Comparison of ENCODE assay signal across 18 cellular contexts in the genomic region with DNA sequence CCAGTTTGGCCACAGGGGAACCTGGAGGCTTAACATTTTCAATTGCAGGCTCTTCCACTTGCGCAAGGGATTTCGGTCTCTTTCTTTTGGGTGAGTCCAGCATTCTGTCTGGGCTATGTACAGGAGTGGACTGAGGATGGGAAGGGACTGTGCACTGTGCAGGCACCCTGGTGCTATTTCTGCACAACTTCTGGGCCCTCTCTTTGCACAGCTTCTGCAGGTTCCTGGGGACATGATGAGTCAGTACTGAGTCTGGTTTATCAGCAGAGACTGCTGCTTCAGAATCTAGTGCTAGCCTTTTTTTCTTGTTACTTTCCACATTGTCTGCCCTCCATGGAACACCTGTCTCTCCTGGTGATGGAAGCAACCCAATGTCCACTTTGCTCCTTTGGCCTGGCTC.
DNase-seq lines count a peak whose midpoint lies in the region; ATAC-seq and TF ChIP-seq lines count a peak whose summit lies in the region.
"Had no signal": no experiment of that assay in that cellular context is flagged by ENCODE, and none has a peak within 500 bp of the region (broad histone marks: within the 10 kb centered on the region; RNA-seq: fewer than 3 reads in every experiment).

No MANE protein-coding gene starts in this region.

- intact Hi-C loops in activated T-helper 1 cell treated with anti-CD3 and anti-CD28 coated beads, Interleukin-12 subunit alpha, Interleukin-12 subunit beta, Interleukin-2, Interleukin-4 antibody, amounts not matched to agents 30 ng/mL and 10 ng/mL and 1 ng/mL, durations not matched to agents 14 hours and 24 hours and 36 hours (cut with micrococcal nuclease): no loop called here
- intact Hi-C loops in natural killer cell (cut with micrococcal nuclease): loop anchor here (10.0 kb wide), 1 partner anchor 1201 kb away; no protein-coding TSS in a partner anchor

- peak overlapping the region; percentile 49 to 96 (median 73) for H3K27ac Mint-ChIP-seq in CD8-positive, alpha-beta memory T cell
- H3K27ac Mint-ChIP-seq in activated T-helper 1 cell treated with anti-CD3 and anti-CD28 coated beads, Interleukin-12 subunit alpha, Interleukin-12 subunit beta, Interleukin-2, Interleukin-4 antibody, amounts not matched to agents 30 ng/mL and 10 ng/mL and 1 ng/mL, durations not matched to agents 14 hours and 24 hours and 36 hours: peak overlapping the region; percentile 32
- H3K27ac Mint-ChIP-seq in natural killer cell: peak overlapping the region; percentile 80 to 83

- H3K36me3 ChIP-seq in CD8-positive, alpha-beta memory T cell (ENCODE audit: insufficient read depth, low read length): no peaks in the 10 kb centered on the region
- peaks cover 14% of the 10 kb centered on the region for H3K36me3 ChIP-seq in Karpas-422 (ENCODE audit: insufficient read depth, low read length)

- no peak overlapping the region for H3K27ac ChIP-seq in CD8-positive, alpha-beta memory T cell (ENCODE audit: low read depth, low read length)
- H3K27ac ChIP-seq in Karpas-422 (ENCODE audit: low read length): peak overlapping the region; percentile 26; the same call in 1 of the 2 replicates
- H3K27ac ChIP-seq: coronary artery, hepatocyte, lower lobe of right lung, right lobe of liver, tibial nerve had no signal

- H3K79me2 ChIP-seq in Karpas-422 (ENCODE audit: low read length): no peaks in the 10 kb centered on the region
- H3K79me2 ChIP-seq: hepatocyte had no signal

- POLR2A ChIA-PET in CD8-positive, alpha-beta memory T cell (lab: Charles Lee): no interaction called here

- H3K9me2 ChIP-seq in Karpas-422 (replicated peaks; ENCODE audit: insufficient read depth, low read length): no peaks in the 10 kb centered on the region

- no peak for DNase-seq in CD8-positive, alpha-beta memory T cell
- DNase-seq in Karpas-422 (no peak), natural killer cell (no peak), DMS 273 treated with DMSO at 0.1 percent for 48 hours (lab: John Stamatoyannopoulos, UW) (no peak)
- DNase-seq in activated T-helper 1 cell treated with anti-CD3 and anti-CD28 coated beads, Interleukin-12 subunit alpha, Interleukin-12 subunit beta, Interleukin-2, Interleukin-4 antibody, amounts not matched to agents 30 ng/mL and 10 ng/mL and 1 ng/mL, durations not matched to agents 14 hours and 24 hours and 36 hours (ENCODE audit: low spot score): no peak
- DNase-seq: activated CD4-positive, alpha-beta T cell treated with anti-CD3 and anti-CD28 coated beads for 48 hours; H7; islet precursor cell; lower lobe of right lung; MM.1S; NCI-H1930; right lobe of liver had no signal

- H3K36me3 Mint-ChIP-seq in CD8-positive, alpha-beta memory T cell: peaks cover 5 to 27% (median 25%) of the 10 kb centered on the region in 3 donors
- peaks cover 40% of the 10 kb centered on the region for H3K36me3 Mint-ChIP-seq in activated T-helper 1 cell treated with anti-CD3 and anti-CD28 coated beads, Interleukin-12 subunit alpha, Interleukin-12 subunit beta, Interleukin-2, Interleukin-4 antibody, amounts not matched to agents 30 ng/mL and 10 ng/mL and 1 ng/mL, durations not matched to agents 14 hours and 24 hours and 36 hours (ENCODE audit: low read depth)
- peaks cover 6% of the 10 kb centered on the region for H3K36me3 Mint-ChIP-seq in natural killer cell

- peaks cover 7 to 15% (median 8%) of the 10 kb centered on the region in 5 donors for H3K9me3 Mint-ChIP-seq in CD8-positive, alpha-beta memory T cell
- peaks cover 17% of the 10 kb centered on the region for H3K9me3 Mint-ChIP-seq in activated T-helper 1 cell treated with anti-CD3 and anti-CD28 coated beads, Interleukin-12 subunit alpha, Interleukin-12 subunit beta, Interleukin-2, Interleukin-4 antibody, amounts not matched to agents 30 ng/mL and 10 ng/mL and 1 ng/mL, durations not matched to agents 14 hours and 24 hours and 36 hours
- H3K9me3 Mint-ChIP-seq in natural killer cell: peaks cover 2% of the 10 kb centered on the region in 2 donors

- no peaks in the 10 kb centered on the region for H3K9me3 ChIP-seq in CD8-positive, alpha-beta memory T cell (ENCODE audit: low read length)
- no peaks in the 10 kb centered on the region for H3K9me3 ChIP-seq in Karpas-422 (ENCODE audit: low read length)
- H3K9me3 ChIP-seq: lower lobe of right lung, right lobe of liver, tibial nerve had no signal

- H3K4me1 Mint-ChIP-seq in CD8-positive, alpha-beta memory T cell: peaks cover 35 to 49% (median 46%) of the 10 kb centered on the region in 3 donors
- H3K4me1 Mint-ChIP-seq in activated T-helper 1 cell treated with anti-CD3 and anti-CD28 coated beads, Interleukin-12 subunit alpha, Interleukin-12 subunit beta, Interleukin-2, Interleukin-4 antibody, amounts not matched to agents 30 ng/mL and 10 ng/mL and 1 ng/mL, durations not matched to agents 14 hours and 24 hours and 36 hours (ENCODE audit: low read depth): peaks cover 37% of the 10 kb centered on the region
- H3K4me1 Mint-ChIP-seq in natural killer cell: peaks cover 21 to 37% of the 10 kb centered on the region in 2 donors

- no peak overlapping the region for H2AFZ ChIP-seq in Karpas-422 (ENCODE audit: low read length)
- H2AFZ ChIP-seq: hepatocyte had no signal

- TF ChIP-seq CTCF in natural killer cell (IDR thresholded peaks at IDR 0.05): no peak

- H3K27me3 Mint-ChIP-seq in CD8-positive, alpha-beta memory T cell: no peaks in the 10 kb centered on the region
- no peaks in the 10 kb centered on the region for H3K27me3 Mint-ChIP-seq in activated T-helper 1 cell treated with anti-CD3 and anti-CD28 coated beads, Interleukin-12 subunit alpha, Interleukin-12 subunit beta, Interleukin-2, Interleukin-4 antibody, amounts not matched to agents 30 ng/mL and 10 ng/mL and 1 ng/mL, durations not matched to agents 14 hours and 24 hours and 36 hours (ENCODE audit: insufficient read depth)
- H3K27me3 Mint-ChIP-seq in natural killer cell (ENCODE audit: low read depth in 2 of 2): no peaks in the 10 kb centered on the region

- H3K4me1 ChIP-seq in CD8-positive, alpha-beta memory T cell (ENCODE audit: insufficient read depth, low read length): peaks cover 7% of the 10 kb centered on the region
- H3K4me1 ChIP-seq in Karpas-422 (ENCODE audit: low read length): peaks cover 10% of the 10 kb centered on the region; the same call in 1 of the 2 replicates
- H3K4me1 ChIP-seq: right lobe of liver, tibial nerve had no signal

- CTCF ChIA-PET in CD8-positive, alpha-beta memory T cell (lab: Charles Lee): no interaction called here

- H3K4me2 ChIP-seq in Karpas-422 (ENCODE audit: low read depth, low read length, poor library complexity, severe bottlenecking): no peak overlapping the region
- H3K4me2 ChIP-seq: hepatocyte had no signal

- ATAC-seq in natural killer cell (no peak), GM21619 (IDR thresholded peaks at IDR 0.05; ENCODE audit: unreplicated experiment) (no peak), HG02884 (IDR thresholded peaks at IDR 0.05; ENCODE audit: unreplicated experiment) (no peak)
- ATAC-seq: HepG2, right lobe of liver had no signal

- H3K4me3 Mint-ChIP-seq in CD8-positive, alpha-beta memory T cell: no peak overlapping the region
- no peak overlapping the region for H3K4me3 Mint-ChIP-seq in activated T-helper 1 cell treated with anti-CD3 and anti-CD28 coated beads, Interleukin-12 subunit alpha, Interleukin-12 subunit beta, Interleukin-2, Interleukin-4 antibody, amounts not matched to agents 30 ng/mL and 10 ng/mL and 1 ng/mL, durations not matched to agents 14 hours and 24 hours and 36 hours
- no peak overlapping the region for H3K4me3 Mint-ChIP-seq in natural killer cell

- no peaks in the 10 kb centered on the region for H3K27me3 ChIP-seq in CD8-positive, alpha-beta memory T cell (ENCODE audit: insufficient read depth, low read length, poor library complexity, severe bottlenecking)
- H3K27me3 ChIP-seq in Karpas-422 (ENCODE audit: low read length): no peaks in the 10 kb centered on the region
- H3K27me3 ChIP-seq: hepatocyte, right lobe of liver, tibial nerve had no signal

- no peak overlapping the region for H3K4me3 ChIP-seq in CD8-positive, alpha-beta memory T cell (ENCODE audit: low read length)
- no peak overlapping the region for H3K4me3 ChIP-seq in Karpas-422 (ENCODE audit: low read length)
- H3K4me3 ChIP-seq: coronary artery, hepatocyte, lower lobe of right lung, right lobe of liver, tibial nerve had no signal

- H4K20me1 ChIP-seq in Karpas-422 (ENCODE audit: insufficient read depth, low read depth, low read length): no peaks in the 10 kb centered on the region

- H3K9ac ChIP-seq in Karpas-422 (ENCODE audit: low read length): no peak overlapping the region
